In genomic region chr1:243710467-243710866, GRCh38 we compare ENCODE assay signal across 1 cellular context.
TF ChIP-seq lines count a peak whose summit lies in the region.

No MANE protein-coding gene starts in this region.

TF ChIP-seq in K562, 482 proteins besides CTCF, POLR2A, EP300 and RAD21 (continued from another document):
- TF ChIP-seq RNF219 (CRISPR knock-in tag; IDR thresholded peaks at IDR 0.05) (no peak), ZNF146 (CRISPR knock-in tag; IDR thresholded peaks at IDR 0.05; ENCODE audit: unreplicated experiment) (no peak), NFIX (CRISPR knock-in tag; IDR thresholded peaks at IDR 0.05; ENCODE audit: low read depth) (no peak), NRF1 (conservative IDR thresholded peaks at IDR 0.05 in 1 of 2, IDR thresholded peaks at IDR 0.05 in 1 of 2) (no peak), BRCA1 (IDR thresholded peaks at IDR 0.05) (no peak), BRCA1 (CRISPR knock-in tag; IDR thresholded peaks at IDR 0.05) (no peak), FOXK2 (conservative IDR thresholded peaks at IDR 0.05 in 1 of 2, IDR thresholded peaks at IDR 0.05 in 1 of 2; ENCODE audit: low read depth in 2 of 2) (no peak), BCL6 (CRISPR knock-in tag; IDR thresholded peaks at IDR 0.05) (no peak)
